Comparison of ENCODE assay signal across 8 cellular contexts in the genomic region with DNA sequence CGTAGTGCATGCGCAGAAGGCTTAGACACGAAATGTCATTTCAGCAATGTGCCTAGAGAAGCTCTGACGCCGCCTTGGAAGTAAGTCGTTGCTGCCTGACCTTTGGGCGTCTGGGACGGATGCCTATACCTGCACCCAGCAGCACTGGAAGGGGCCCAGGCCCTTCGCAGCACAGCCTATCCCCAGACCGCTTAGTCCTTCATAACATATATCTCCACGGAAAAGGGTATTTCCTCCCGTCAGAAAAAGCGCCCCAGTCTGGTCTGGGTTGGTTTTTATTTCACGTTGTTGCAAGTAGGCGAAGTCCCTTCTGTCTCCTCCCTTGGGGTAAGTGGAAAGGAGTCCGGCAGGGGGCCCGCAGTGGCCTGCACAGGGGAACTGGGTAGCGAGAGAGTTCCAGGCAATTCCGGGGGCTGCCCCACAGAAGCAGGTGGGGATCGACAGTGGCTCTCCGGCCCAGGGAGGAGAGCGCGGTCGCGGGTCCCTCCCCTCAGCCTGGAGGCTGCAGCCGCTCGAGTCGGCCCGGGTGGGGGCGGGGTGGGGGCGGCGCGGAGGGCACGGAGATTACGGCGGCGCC. TPM values are rescaled to one million over a fixed set of nuclear protein-coding genes. Genes with fewer than 3 reads are reported as not detected.
DNase-seq lines count a peak whose midpoint lies in the region; ATAC-seq and TF ChIP-seq lines count a peak whose summit lies in the region.

No MANE protein-coding gene starts in this region.

- H3K9me3 ChIP-seq in HUES6 (ENCODE audit: control insufficient read depth, insufficient read depth, low read depth, low read length) (no peaks in the 10 kb centered on the region), stomach (no peaks in the 10 kb centered on the region)

- H3K4me3 ChIP-seq in HUES6 (ENCODE audit: low read depth, low read length) = peak overlapping the region; percentile 79
- H3K4me3 ChIP-seq in stomach = peak overlapping the region; percentile 42 to 58 (median 54)

- H3K27ac ChIP-seq in HUES6 (ENCODE audit: low read depth, low read length) (no peak overlapping the region), stomach (peak overlapping the region in 3 of 5 donors; percentile 47 to 61 (median 58))

- ATAC-seq in activated naive CD8-positive, alpha-beta T cell treated with anti-CD3 and anti-CD28 coated beads, Interleukin-2, amount 10 ng/mL, durations not matched to agents 7 days and 5 days (ENCODE audit: low read depth) = no peak
- ATAC-seq in GM18498 (IDR thresholded peaks at IDR 0.05; ENCODE audit: unreplicated experiment) (no peak), GM18502 (IDR thresholded peaks at IDR 0.05; ENCODE audit: poor library complexity, unreplicated experiment) (no peak)

- WGBS in stomach, 5 donors = 6 to 31% (median 10%) methylated on average over 13 to 37 of the region's 37 CpGs

- H3K4me1 ChIP-seq in HUES6 (ENCODE audit: control insufficient read depth, insufficient read depth, low read length) = peaks cover 15% of the 10 kb centered on the region; the same call in 1 of the 2 replicates
- H3K4me1 ChIP-seq in stomach = peaks cover 22 to 33% (median 28%) of the 10 kb centered on the region in 4 donors

- H3K27me3 Mint-ChIP-seq in activated naive CD8-positive, alpha-beta T cell treated with anti-CD3 and anti-CD28 coated beads, Interleukin-2, amount 10 ng/mL, durations not matched to agents 7 days and 5 days = peaks cover 64% of the 10 kb centered on the region

- no peak overlapping the region for H3K9ac ChIP-seq in HUES6 (ENCODE audit: low read length)

- intact Hi-C loops in stomach (cut with DNase I; ENCODE audit: low total_unique reads) = no loop called here

- H3K27me3 ChIP-seq in HUES6 (ENCODE audit: control insufficient read depth, insufficient read depth, low read length) = peaks cover 67% of the 10 kb centered on the region
- peaks cover 4 to 65% (median 46%) of the 10 kb centered on the region in 3 donors for H3K27me3 ChIP-seq in stomach

- DNase-seq in activated naive CD8-positive, alpha-beta T cell treated with anti-CD3 and anti-CD28 coated beads, Interleukin-2, amount 10 ng/mL, durations not matched to agents 7 days and 5 days = peak; percentile 29
- peak; percentile 44 for DNase-seq in iPS-NIHi7 (ENCODE audit: extremely low spot score)
- no peak for DNase-seq in stomach
- DNase-seq in AML-193 (lab: John Stamatoyannopoulos, UW) = no peak
- DNase-seq in SW480 (ENCODE audit: low spot score) = no peak

- H3K4me3 Mint-ChIP-seq in activated naive CD8-positive, alpha-beta T cell treated with anti-CD3 and anti-CD28 coated beads, Interleukin-2, amount 10 ng/mL, durations not matched to agents 7 days and 5 days = no peak overlapping the region

- TF ChIP-seq POLR2A in stomach (IDR thresholded peaks at IDR 0.05) = no peak

- H3K27ac Mint-ChIP-seq in activated naive CD8-positive, alpha-beta T cell treated with anti-CD3 and anti-CD28 coated beads, Interleukin-2, amount 10 ng/mL, durations not matched to agents 7 days and 5 days = no peak overlapping the region

- no peak for TF ChIP-seq EP300 in stomach (IDR thresholded peaks at IDR 0.05)

- H3K36me3 Mint-ChIP-seq in activated naive CD8-positive, alpha-beta T cell treated with anti-CD3 and anti-CD28 coated beads, Interleukin-2, amount 10 ng/mL, durations not matched to agents 7 days and 5 days = no peaks in the 10 kb centered on the region

- H3K4me1 Mint-ChIP-seq in activated naive CD8-positive, alpha-beta T cell treated with anti-CD3 and anti-CD28 coated beads, Interleukin-2, amount 10 ng/mL, durations not matched to agents 7 days and 5 days = peaks cover 11% of the 10 kb centered on the region

- H3K36me3 ChIP-seq in HUES6 (ENCODE audit: control insufficient read depth, insufficient read depth, low read length) (no peaks in the 10 kb centered on the region), stomach (no peaks in the 10 kb centered on the region)

- POLR2A ChIA-PET in activated naive CD8-positive, alpha-beta T cell treated with anti-CD3 and anti-CD28 coated beads, Interleukin-2, amount 10 ng/mL, durations not matched to agents 7 days and 5 days (lab: Charles Lee) = no interaction called here

- TF ChIP-seq CTCF in stomach (IDR thresholded peaks at IDR 0.05) = no peak

- no peaks in the 10 kb centered on the region for H3K9me3 Mint-ChIP-seq in activated naive CD8-positive, alpha-beta T cell treated with anti-CD3 and anti-CD28 coated beads, Interleukin-2, amount 10 ng/mL, durations not matched to agents 7 days and 5 days

RNA-seq across cellular contexts. Expression of gene EYA4, which starts 0.6 kb away (rescaled TPM):
- not detected for total RNA-seq in activated naive CD8-positive, alpha-beta T cell treated with anti-CD3 and anti-CD28 coated beads, Interleukin-2, amount 10 ng/mL, durations not matched to agents 7 days and 5 days
- total RNA-seq in stomach = 10 to 100 TPM in 1 of 5 donors, 1 to 10 TPM in 2, under 1 TPM in 1, not detected in 1; 0.87 to 16.3 (median 2.8) TPM
- under 1 TPM; 0.03 to 0.25 (median 0.15) TPM for polyA plus RNA-seq in stomach

Comparison
In these comparisons a context has a peak if more than half of its experiments do, and no peak if none do; other contexts are left out.
1. DNase-seq: peak in activated naive CD8-positive, alpha-beta T cell treated with anti-CD3 and anti-CD28 coated beads, Interleukin-2, amount 10 ng/mL, durations not matched to agents 7 days and 5 days (single experiment) and iPS-NIHi7 (single experiment); none in stomach (single experiment), AML-193 (0 of 2) and SW480 (single experiment).